10 cellular contexts compared by ENCODE assay signal in genomic region chr13:44116562-44117315, GRCh38.
DNase-seq lines count a peak whose midpoint lies in the region; ATAC-seq and TF ChIP-seq lines count a peak whose summit lies in the region.
"Had no signal": no experiment of that assay in that cellular context is flagged by ENCODE, and none has a peak within 500 bp of the region (broad histone marks: within the 10 kb centered on the region; RNA-seq: fewer than 3 reads in every experiment).

No MANE protein-coding gene starts in this region.

- BruUV-seq in OCI-LY7 (replicated peaks; lab: Mats Ljungman, UMichigan) = no TSS peak

- H2AFZ ChIP-seq in OCI-LY7 (ENCODE audit: low read length) = peak overlapping the region; percentile 90

- POLR2A ChIA-PET in OCI-LY7 (lab: Charles Lee) = interaction anchor here (0.6 kb wide), 2 partner anchors 337 to 537 kb away, joined by 3 read pairs; no protein-coding TSS in a partner anchor

- no peaks in the 10 kb centered on the region for H4K20me1 ChIP-seq in OCI-LY7 (ENCODE audit: insufficient read depth, low read length)

- H3K27ac ChIP-seq in OCI-LY7 (ENCODE audit: low read depth, low read length, poor library complexity, severe bottlenecking) = no peak overlapping the region
- no peak overlapping the region for H3K27ac ChIP-seq in prostate gland

- H3K36me3 ChIP-seq in OCI-LY7 (ENCODE audit: insufficient read depth, low read length) (no peaks in the 10 kb centered on the region), prostate gland (no peaks in the 10 kb centered on the region)

- peak; percentile 27 for DNase-seq in GDM1 (lab: John Stamatoyannopoulos, UW)
- peak; percentile 19 for DNase-seq in OCI-LY7 (ENCODE audit: low spot score)
- peak; percentile 10 for DNase-seq in germinal center (ENCODE audit: low spot score)
- no peak for DNase-seq in retinal pigment epithelial cell (ENCODE audit: low read depth)
- no peak for DNase-seq in stimulated activated naive CD4-positive, alpha-beta T cell treated with Interleukin-2 at 50 U/mL for 16 hours (lab: John Stamatoyannopoulos, UW)
- DNase-seq in NCI-H1105 treated with DMSO at 0.1 percent for 48 hours (lab: John Stamatoyannopoulos, UW) = no peak
- no peak for DNase-seq in prostate gland (ENCODE audit: low spot score)

- H3K4me1 ChIP-seq in OCI-LY7 (ENCODE audit: insufficient read depth, low read length, poor library complexity, severe bottlenecking) = peaks cover 13% of the 10 kb centered on the region
- no peaks in the 10 kb centered on the region for H3K4me1 ChIP-seq in prostate gland (replicated peaks)

- no peaks in the 10 kb centered on the region for H3K27me3 ChIP-seq in prostate gland (replicated peaks; ENCODE audit: insufficient read depth)

- TF ChIP-seq CTCF in OCI-LY7 (conservative IDR thresholded peaks at IDR 0.05; ENCODE audit: low read length) (no peak), retinal pigment epithelial cell (conservative IDR thresholded peaks at IDR 0.05; ENCODE audit: low read depth, low read length) (peak; percentile 17), prostate gland (IDR thresholded peaks at IDR 0.05) (no peak)

- TF ChIP-seq POLR2A in prostate gland (IDR thresholded peaks at IDR 0.05) = no peak

- intact Hi-C loops in OCI-LY7 (cut with micrococcal nuclease; ENCODE audit: unreplicated experiment) = no loop called here
- intact Hi-C loops in prostate gland (cut with DNase I) = no loop called here

- no peaks in the 10 kb centered on the region for H3K9me2 ChIP-seq in OCI-LY7 (ENCODE audit: insufficient read depth, low read length)

- H3K9me3 ChIP-seq in OCI-LY7 (ENCODE audit: low read length) = no peaks in the 10 kb centered on the region
- no peaks in the 10 kb centered on the region for H3K9me3 ChIP-seq in prostate gland

- 53% methylated on average over 7 of the region's 7 CpGs for WGBS in prostate gland

- H3K79me2 ChIP-seq in OCI-LY7 (ENCODE audit: insufficient read depth, low read depth, low read length) = no peaks in the 10 kb centered on the region

- peak overlapping the region; percentile 39 for H3K4me2 ChIP-seq in OCI-LY7 (ENCODE audit: low read length)

- CTCF ChIA-PET in OCI-LY7 (lab: Charles Lee; ENCODE audit: unreplicated experiment) = interaction anchor here (1.0 kb wide), 1 partner anchor 22 kb away, joined by 19 read pairs; no protein-coding TSS in a partner anchor

- ATAC-seq in GM19023 (IDR thresholded peaks at IDR 0.05; ENCODE audit: unreplicated experiment) = no peak
- ATAC-seq: activated CD4-positive, CD25-positive, alpha-beta regulatory T cell treated with anti-CD3 and anti-CD28 coated beads, Interleukin-2, amount 50 U/mL, for 24 hours; GM12878 had no signal

- H3K4me3 ChIP-seq in OCI-LY7 (ENCODE audit: low read depth, low read length, poor library complexity, severe bottlenecking) (no peak overlapping the region), retinal pigment epithelial cell (ENCODE audit: low read length) (no peak overlapping the region), prostate gland (no peak overlapping the region)
- H3K4me3 ChIP-seq: GM12878 had no signal

Comparison
In these comparisons a context has a peak if more than half of its experiments do, and no peak if none do; other contexts are left out.
1. DNase-seq: peak in GDM1 (single experiment), OCI-LY7 (single experiment) and germinal center (single experiment); none in retinal pigment epithelial cell (single experiment), stimulated activated naive CD4-positive, alpha-beta T cell treated with Interleukin-2 at 50 U/mL for 16 hours (single experiment), NCI-H1105 treated with DMSO at 0.1 percent for 48 hours (single experiment) and prostate gland (single experiment).